Comparison of ENCODE assay signal across 8 cellular contexts in the genomic region with DNA sequence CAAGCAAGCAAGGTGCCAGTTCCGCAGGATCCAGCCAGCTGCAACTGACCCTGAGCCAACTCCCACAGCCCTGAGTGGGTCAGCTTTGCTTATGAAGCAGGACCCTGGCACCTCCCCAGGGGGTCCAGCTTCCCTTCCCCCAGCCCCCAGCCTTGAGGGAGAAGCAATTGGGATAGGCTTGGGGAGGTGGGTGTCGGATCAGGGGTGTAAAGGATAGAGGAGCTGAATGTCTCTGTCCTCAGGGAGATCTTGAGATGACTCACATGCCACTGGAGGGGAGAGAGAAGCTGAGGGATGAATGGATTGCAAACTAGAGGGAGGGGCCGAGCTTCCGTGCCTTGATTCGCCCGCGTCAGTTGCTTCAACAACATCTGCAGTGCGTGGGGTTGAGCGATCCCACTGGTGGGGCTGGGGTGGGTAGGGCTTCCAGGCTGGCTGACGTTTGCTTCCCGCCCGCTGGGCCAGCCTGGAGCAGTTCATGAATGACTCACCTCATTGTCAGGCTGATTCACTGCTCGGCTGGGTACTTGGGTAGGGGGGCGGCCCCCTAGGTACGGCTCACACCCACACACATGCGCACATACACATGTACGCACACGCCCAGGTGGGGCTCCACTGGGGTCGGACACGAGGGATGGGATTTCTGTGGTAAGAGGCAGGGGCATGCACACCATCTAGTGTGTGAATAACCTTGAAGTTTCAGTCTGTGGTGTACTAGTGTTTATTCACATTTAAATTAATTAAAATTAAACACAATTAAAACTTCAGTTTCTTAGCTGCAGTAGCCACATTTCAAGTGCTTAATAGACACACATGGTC. TPM values are rescaled to one million over a fixed set of nuclear protein-coding genes. Genes with fewer than 3 reads are reported as not detected.
DNase-seq lines count a peak whose midpoint lies in the region; ATAC-seq and TF ChIP-seq lines count a peak whose summit lies in the region.

No MANE protein-coding gene starts in this region.

- peak overlapping the region; percentile 75; the same call in 1 of the 2 replicates for H3K27ac Mint-ChIP-seq in WTC11

- in situ Hi-C loops in T47D (cut with HindIII; ENCODE audit: low pct_unique_long_range_greater_than_20kb, low sequenced_read_pairs): no loop called here

- CTCF ChIA-PET in WTC11 (lab: Charles Lee): interaction anchor here (0.8 to 5.5 kb wide), 11 partner anchors 11 to 207 kb away, joined by 3 to 29 read pairs (median 4); a partner anchor contains a TSS

- peak; percentile 33 for ATAC-seq in WTC11
- no peak for ATAC-seq in HG03135 (IDR thresholded peaks at IDR 0.05; ENCODE audit: unreplicated experiment)

- H3K9me3 Mint-ChIP-seq in WTC11: no peaks in the 10 kb centered on the region

- no peaks in the 10 kb centered on the region; the same call in 1 of the 2 replicates for H3K27me3 Mint-ChIP-seq in WTC11 (ENCODE audit: low read depth)

- peak overlapping the region; percentile 57 for H3K4me3 Mint-ChIP-seq in WTC11

- DNase-seq in DMS79 treated with DMSO at 0.1 percent for 48 hours (lab: John Stamatoyannopoulos, UW) (peak; percentile 80), NCI-H2081 (lab: John Stamatoyannopoulos, UW) (peak; percentile 82 to 88), WTC11 (ENCODE audit: low spot score) (peak; percentile 60), T47D (ENCODE audit: low read depth in 1 of 2, low spot score in 1 of 2) (peak; percentile 38 to 61), iris pigment epithelial cell (ENCODE audit: low read depth) (peak; percentile 100), germinal center (ENCODE audit: low spot score) (no peak)
- DNase-seq in stimulated activated CD4-positive, alpha-beta T cell treated with anti-CD3 and anti-CD28 coated beads, Interleukin-1b, Interleukin-23, amount 100 ng/mL, for 1 hour (ENCODE audit: low read depth in 2 of 2): peak; percentile 15 to 45

- peaks cover 25% of the 10 kb centered on the region for H3K4me1 Mint-ChIP-seq in WTC11

- POLR2A ChIA-PET in WTC11 (lab: Charles Lee): interaction anchor here (0.5 to 1.2 kb wide), 4 partner anchors 15 to 68 kb away, joined by 3 to 7 read pairs (median 5); a partner anchor contains a TSS

- H3K36me3 Mint-ChIP-seq in WTC11: no peaks in the 10 kb centered on the region

- TF ChIP-seq CTCF in WTC11 (IDR thresholded peaks at IDR 0.05): no peak

TF ChIP-seq in WTC11, 78 proteins besides CTCF, POLR2A, EP300 and RAD21:
- TF ChIP-seq, protein P1, sequence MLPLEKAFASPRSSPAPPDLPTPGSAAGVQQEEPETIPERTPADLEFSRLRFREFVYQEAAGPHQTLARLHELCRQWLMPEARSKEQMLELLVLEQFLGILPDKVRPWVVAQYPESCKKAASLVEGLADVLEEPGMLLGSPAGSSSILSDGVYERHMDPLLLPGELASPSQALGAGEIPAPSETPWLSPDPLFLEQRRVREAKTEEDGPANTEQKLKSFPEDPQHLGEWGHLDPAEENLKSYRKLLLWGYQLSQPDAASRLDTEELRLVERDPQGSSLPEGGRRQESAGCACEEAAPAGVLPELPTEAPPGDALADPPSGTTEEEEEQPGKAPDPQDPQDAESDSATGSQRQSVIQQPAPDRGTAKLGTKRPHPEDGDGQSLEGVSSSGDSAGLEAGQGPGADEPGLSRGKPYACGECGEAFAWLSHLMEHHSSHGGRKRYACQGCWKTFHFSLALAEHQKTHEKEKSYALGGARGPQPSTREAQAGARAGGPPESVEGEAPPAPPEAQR (CRISPR knock-in tag; IDR thresholded peaks at IDR 0.05): no peak
- TF ChIP-seq GABPB1 (CRISPR knock-in tag; IDR thresholded peaks at IDR 0.05) (peak; percentile 48; the same call in 1 of the 2 replicates), FOXK1 (CRISPR knock-in tag; IDR thresholded peaks at IDR 0.05) (0 out of 2 replicates have a peak, but pooled peaks have one; percentile 22), FOXP1 (CRISPR knock-in tag; IDR thresholded peaks at IDR 0.05; ENCODE audit: borderline replicate concordance) (no peak), IRF2 (CRISPR knock-in tag; IDR thresholded peaks at IDR 0.05; ENCODE audit: borderline replicate concordance, low read depth) (no peak), ZNF263 (CRISPR knock-in tag; IDR thresholded peaks at IDR 0.05; ENCODE audit: low read depth) (no peak), EMX1 (CRISPR knock-in tag; IDR thresholded peaks at IDR 0.05) (no peak), SMAD4 (CRISPR knock-in tag; IDR thresholded peaks at IDR 0.05) (peak; percentile 14; the same call in 1 of the 2 replicates), ZNF423 (CRISPR knock-in tag; IDR thresholded peaks at IDR 0.05) (peak; percentile 90), JUN (CRISPR knock-in tag; IDR thresholded peaks at IDR 0.05) (0 out of 2 replicates have a peak, but pooled peaks have one; percentile 44), TEAD1 (CRISPR knock-in tag; IDR thresholded peaks at IDR 0.05) (peak; percentile 56; the same call in 1 of the 2 replicates), FOXJ3 (CRISPR knock-in tag; IDR thresholded peaks at IDR 0.05; ENCODE audit: borderline replicate concordance) (no peak)
- TF ChIP-seq, protein P2, sequence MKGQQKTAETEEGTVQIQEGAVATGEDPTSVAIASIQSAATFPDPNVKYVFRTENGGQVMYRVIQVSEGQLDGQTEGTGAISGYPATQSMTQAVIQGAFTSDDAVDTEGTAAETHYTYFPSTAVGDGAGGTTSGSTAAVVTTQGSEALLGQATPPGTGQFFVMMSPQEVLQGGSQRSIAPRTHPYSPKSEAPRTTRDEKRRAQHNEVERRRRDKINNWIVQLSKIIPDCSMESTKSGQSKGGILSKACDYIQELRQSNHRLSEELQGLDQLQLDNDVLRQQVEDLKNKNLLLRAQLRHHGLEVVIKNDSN (CRISPR knock-in tag; IDR thresholded peaks at IDR 0.05): 0 out of 2 replicates have a peak, but pooled peaks have one; percentile 29
- TF ChIP-seq, protein P3, sequence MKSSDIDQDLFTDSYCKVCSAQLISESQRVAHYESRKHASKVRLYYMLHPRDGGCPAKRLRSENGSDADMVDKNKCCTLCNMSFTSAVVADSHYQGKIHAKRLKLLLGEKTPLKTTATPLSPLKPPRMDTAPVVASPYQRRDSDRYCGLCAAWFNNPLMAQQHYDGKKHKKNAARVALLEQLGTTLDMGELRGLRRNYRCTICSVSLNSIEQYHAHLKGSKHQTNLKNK (CRISPR knock-in tag; IDR thresholded peaks at IDR 0.05): no peak
- TF ChIP-seq, protein P4, sequence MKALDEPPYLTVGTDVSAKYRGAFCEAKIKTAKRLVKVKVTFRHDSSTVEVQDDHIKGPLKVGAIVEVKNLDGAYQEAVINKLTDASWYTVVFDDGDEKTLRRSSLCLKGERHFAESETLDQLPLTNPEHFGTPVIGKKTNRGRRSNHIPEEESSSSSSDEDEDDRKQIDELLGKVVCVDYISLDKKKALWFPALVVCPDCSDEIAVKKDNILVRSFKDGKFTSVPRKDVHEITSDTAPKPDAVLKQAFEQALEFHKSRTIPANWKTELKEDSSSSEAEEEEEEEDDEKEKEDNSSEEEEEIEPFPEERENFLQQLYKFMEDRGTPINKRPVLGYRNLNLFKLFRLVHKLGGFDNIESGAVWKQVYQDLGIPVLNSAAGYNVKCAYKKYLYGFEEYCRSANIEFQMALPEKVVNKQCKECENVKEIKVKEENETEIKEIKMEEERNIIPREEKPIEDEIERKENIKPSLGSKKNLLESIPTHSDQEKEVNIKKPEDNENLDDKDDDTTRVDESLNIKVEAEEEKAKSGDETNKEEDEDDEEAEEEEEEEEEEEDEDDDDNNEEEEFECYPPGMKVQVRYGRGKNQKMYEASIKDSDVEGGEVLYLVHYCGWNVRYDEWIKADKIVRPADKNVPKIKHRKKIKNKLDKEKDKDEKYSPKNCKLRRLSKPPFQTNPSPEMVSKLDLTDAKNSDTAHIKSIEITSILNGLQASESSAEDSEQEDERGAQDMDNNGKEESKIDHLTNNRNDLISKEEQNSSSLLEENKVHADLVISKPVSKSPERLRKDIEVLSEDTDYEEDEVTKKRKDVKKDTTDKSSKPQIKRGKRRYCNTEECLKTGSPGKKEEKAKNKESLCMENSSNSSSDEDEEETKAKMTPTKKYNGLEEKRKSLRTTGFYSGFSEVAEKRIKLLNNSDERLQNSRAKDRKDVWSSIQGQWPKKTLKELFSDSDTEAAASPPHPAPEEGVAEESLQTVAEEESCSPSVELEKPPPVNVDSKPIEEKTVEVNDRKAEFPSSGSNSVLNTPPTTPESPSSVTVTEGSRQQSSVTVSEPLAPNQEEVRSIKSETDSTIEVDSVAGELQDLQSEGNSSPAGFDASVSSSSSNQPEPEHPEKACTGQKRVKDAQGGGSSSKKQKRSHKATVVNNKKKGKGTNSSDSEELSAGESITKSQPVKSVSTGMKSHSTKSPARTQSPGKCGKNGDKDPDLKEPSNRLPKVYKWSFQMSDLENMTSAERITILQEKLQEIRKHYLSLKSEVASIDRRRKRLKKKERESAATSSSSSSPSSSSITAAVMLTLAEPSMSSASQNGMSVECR (CRISPR knock-in tag; IDR thresholded peaks at IDR 0.05; ENCODE audit: borderline replicate concordance): 0 out of 2 replicates have a peak, but pooled peaks have one; percentile 50
- TF ChIP-seq, protein P5, sequence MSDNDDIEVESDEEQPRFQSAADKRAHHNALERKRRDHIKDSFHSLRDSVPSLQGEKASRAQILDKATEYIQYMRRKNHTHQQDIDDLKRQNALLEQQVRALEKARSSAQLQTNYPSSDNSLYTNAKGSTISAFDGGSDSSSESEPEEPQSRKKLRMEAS (CRISPR knock-in tag; IDR thresholded peaks at IDR 0.05): peak; percentile 62; the same call in 1 of the 2 replicates

RNA-seq across cellular contexts. Expression of a gene that starts 3.6 kb away (rescaled TPM):
- total RNA-seq in WTC11 (2021): 22.4 to 23.9 TPM (median 23.7 TPM) in 3 replicates

RNA-seq across cellular contexts. Expression of a gene that starts 14.7 kb away (rescaled TPM):
- total RNA-seq in WTC11 (2021): 54.0 to 61.6 TPM (median 59.0 TPM) in 3 replicates

RNA-seq across cellular contexts. Expression of a gene that starts 32.4 kb away (rescaled TPM):
- total RNA-seq in WTC11 (2021): 0.11 to 0.23 TPM (median 0.14 TPM) in 3 replicates

RNA-seq across cellular contexts. Expression of a gene that starts 48.7 kb away (rescaled TPM):
- total RNA-seq in WTC11 (2021): 21.9 to 26.9 TPM (median 25.3 TPM) in 3 replicates
